In genomic region chr12:71165780-71166179, GRCh38 we compare ENCODE assay signal across 1 cellular context.
TF ChIP-seq lines count a peak whose summit lies in the region.

No MANE protein-coding gene starts in this region.

TF ChIP-seq in HepG2, 621 proteins besides CTCF, POLR2A, EP300 and RAD21 (continued from another document):
- TF ChIP-seq HMGXB3 (CRISPR knock-in tag; IDR thresholded peaks at IDR 0.05; ENCODE audit: borderline replicate concordance) (peak; percentile 59; the same call in 1 of the 2 replicates), NFYB (CRISPR knock-in tag; IDR thresholded peaks at IDR 0.05) (peak; percentile 56), ZMYM4 (CRISPR knock-in tag; IDR thresholded peaks at IDR 0.05) (peak; percentile 62; the same call in 1 of the 2 replicates)
